In the genomic region with DNA sequence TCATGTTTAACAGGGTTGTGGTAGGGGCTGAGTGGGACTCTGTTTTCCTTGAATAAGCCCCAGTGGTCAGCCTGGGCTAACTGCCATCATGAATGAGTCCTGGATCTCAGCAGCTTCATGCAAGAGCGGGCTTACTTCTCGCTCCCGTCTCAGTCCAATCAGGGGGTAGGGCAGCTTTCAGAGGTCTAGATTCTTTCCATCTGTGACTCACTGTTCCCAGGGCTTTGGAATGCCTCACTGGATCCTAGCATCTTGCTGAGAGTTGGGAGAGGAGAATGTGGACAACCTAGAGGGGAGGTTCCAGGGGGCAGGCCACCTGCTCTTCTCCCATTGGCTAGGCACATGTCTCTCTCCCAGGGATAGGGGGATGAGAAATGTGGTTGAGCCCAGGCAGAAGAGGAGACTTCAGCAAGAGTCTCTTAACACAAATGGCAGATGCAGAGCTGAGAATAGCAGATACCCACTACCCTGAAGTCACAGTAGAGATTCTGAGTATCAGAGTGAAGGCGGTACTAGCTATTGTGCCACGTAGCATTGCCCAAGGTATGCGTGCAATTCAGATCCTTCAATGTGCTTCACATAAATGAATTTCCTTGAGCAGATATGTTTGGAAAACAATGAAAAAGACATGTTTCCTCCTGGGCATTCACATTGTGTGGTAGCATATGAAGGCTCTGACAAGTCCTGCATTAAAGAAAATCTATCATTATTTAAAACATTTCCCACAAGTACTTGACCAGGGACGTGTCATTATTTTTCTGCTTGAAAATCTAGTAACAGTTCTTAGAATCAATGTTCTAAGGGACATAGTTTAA, we compare ENCODE assay signal across 13 cellular contexts.
A peak's percentile ranks its signal among the peaks of the same experiment; 100 is the strongest.
DNase-seq lines count a peak whose midpoint lies in the region; ATAC-seq, FAIRE-seq and TF ChIP-seq lines count a peak whose summit lies in the region.
"Had no signal": no experiment of that assay in that cellular context is flagged by ENCODE, and none has a peak within 500 bp of the region (broad histone marks: within the 10 kb centered on the region; RNA-seq: fewer than 3 reads in every experiment).

No MANE protein-coding gene starts in this region.

- H4K20me1 ChIP-seq in astrocyte (ENCODE audit: insufficient read depth, low read length), result no peaks in the 10 kb centered on the region

- no peak overlapping the region for H3K27ac ChIP-seq in astrocyte (ENCODE audit: low read depth, low read length)
- H3K27ac ChIP-seq: A549 had no signal

- H3K36me3 ChIP-seq in astrocyte (ENCODE audit: insufficient read depth, low read length), result no peaks in the 10 kb centered on the region
- no peaks in the 10 kb centered on the region for H3K36me3 ChIP-seq in Caco-2 (ENCODE audit: control insufficient read depth, insufficient read depth, low read length)

- H3K27me3 ChIP-seq in astrocyte (ENCODE audit: insufficient read depth, low read length), result peaks cover 25% of the 10 kb centered on the region
- H3K27me3 ChIP-seq in Caco-2 (replicated peaks; ENCODE audit: control insufficient read depth, insufficient read depth, low read length), result no peaks in the 10 kb centered on the region; the same call in 1 of the 2 replicates

- H3K4me3 ChIP-seq in astrocyte (ENCODE audit: insufficient read depth, low read depth, low read length), result no peak overlapping the region
- H3K4me3 ChIP-seq in Caco-2 (ENCODE audit: low read depth, low read length), result no peak overlapping the region
- H3K4me3 ChIP-seq: A549 had no signal

- peaks cover 6% of the 10 kb centered on the region for H3K9me3 Mint-ChIP-seq in astrocyte (ENCODE audit: unreplicated experiment)
- H3K9me3 Mint-ChIP-seq in activated T-cell treated with anti-CD3 and anti-CD28 coated beads, Interleukin-2, amount 50 U/mL, for 4 hours, result no peaks in the 10 kb centered on the region
- peaks cover 3% of the 10 kb centered on the region for H3K9me3 Mint-ChIP-seq in Caco-2 (ENCODE audit: unreplicated experiment)
- peaks cover under 1% of the 10 kb centered on the region for H3K9me3 Mint-ChIP-seq in stimulated activated effector memory CD8-positive, alpha-beta T cell treated with anti-CD3 and anti-CD28 coated beads, Interleukin-12 subunit alpha, Interleukin-12 subunit beta, amount 100 ng/mL, for 72 hours
- H3K9me3 Mint-ChIP-seq: activated CD8-positive, alpha-beta T cell treated with anti-CD3 and anti-CD28 coated beads for 36 hours had no signal

- ATAC-seq in activated T-cell treated with anti-CD3 and anti-CD28 coated beads, Interleukin-2, amount 50 U/mL, for 4 hours, result no peak
- no peak for ATAC-seq in HG03469 (IDR thresholded peaks at IDR 0.05; ENCODE audit: unreplicated experiment)
- ATAC-seq in stimulated activated effector memory CD8-positive, alpha-beta T cell treated with anti-CD3 and anti-CD28 coated beads, Interleukin-12 subunit alpha, Interleukin-12 subunit beta, amount 100 ng/mL, for 72 hours, result no peak
- ATAC-seq: activated CD8-positive, alpha-beta T cell treated with anti-CD3 and anti-CD28 coated beads for 36 hours had no signal

- peaks cover under 1% of the 10 kb centered on the region for H3K36me3 Mint-ChIP-seq in astrocyte (ENCODE audit: low read depth, unreplicated experiment)
- no peaks in the 10 kb centered on the region for H3K36me3 Mint-ChIP-seq in activated T-cell treated with anti-CD3 and anti-CD28 coated beads, Interleukin-2, amount 50 U/mL, for 4 hours (ENCODE audit: insufficient read depth)
- H3K36me3 Mint-ChIP-seq in Caco-2 (ENCODE audit: insufficient read depth, unreplicated experiment), result no peaks in the 10 kb centered on the region
- H3K36me3 Mint-ChIP-seq in stimulated activated effector memory CD8-positive, alpha-beta T cell treated with anti-CD3 and anti-CD28 coated beads, Interleukin-12 subunit alpha, Interleukin-12 subunit beta, amount 100 ng/mL, for 72 hours, result no peaks in the 10 kb centered on the region
- H3K36me3 Mint-ChIP-seq: activated naive CD4-positive, alpha-beta T cell treated with anti-CD3 and anti-CD28 coated beads, Interleukin-2, amount 10 ng/mL, durations not matched to agents 7 days and 5 days had no signal

- CTCF ChIA-PET in Caco-2 (lab: Charles Lee), result no interaction called here

- H3K4me3 Mint-ChIP-seq in astrocyte (ENCODE audit: unreplicated experiment) (no peak overlapping the region), Caco-2 (ENCODE audit: unreplicated experiment) (no peak overlapping the region)
- H3K4me3 Mint-ChIP-seq in activated T-cell treated with anti-CD3 and anti-CD28 coated beads, Interleukin-2, amount 50 U/mL, for 4 hours, result no peak overlapping the region
- no peak overlapping the region for H3K4me3 Mint-ChIP-seq in stimulated activated effector memory CD8-positive, alpha-beta T cell treated with anti-CD3 and anti-CD28 coated beads, Interleukin-12 subunit alpha, Interleukin-12 subunit beta, amount 100 ng/mL, for 72 hours
- H3K4me3 Mint-ChIP-seq: activated CD8-positive, alpha-beta T cell treated with anti-CD3 and anti-CD28 coated beads for 36 hours; activated naive CD4-positive, alpha-beta T cell treated with anti-CD3 and anti-CD28 coated beads, Interleukin-2, amount 10 ng/mL, durations not matched to agents 7 days and 5 days had no signal

- TF ChIP-seq CTCF in astrocyte (IDR thresholded peaks at IDR 0.05; ENCODE audit: insufficient read depth, low read depth, low read length) (no peak), Caco-2 (IDR thresholded peaks at IDR 0.05; ENCODE audit: insufficient read depth in 1 of 2, low read depth in 1 of 2, low read length in 1 of 2, severe bottlenecking in 1 of 2, unreplicated experiment in 1 of 2) (no peak)

- POLR2A ChIA-PET in Caco-2 (lab: Charles Lee), result no interaction called here

- H3K27me3 Mint-ChIP-seq in astrocyte (ENCODE audit: low read depth, unreplicated experiment) (peaks cover 13% of the 10 kb centered on the region), Caco-2 (ENCODE audit: insufficient read depth, unreplicated experiment) (peaks cover 7% of the 10 kb centered on the region)
- peaks cover 11% of the 10 kb centered on the region for H3K27me3 Mint-ChIP-seq in activated T-cell treated with anti-CD3 and anti-CD28 coated beads, Interleukin-2, amount 50 U/mL, for 4 hours (ENCODE audit: low read depth)

- H3K79me2 ChIP-seq in astrocyte (ENCODE audit: insufficient read depth, low read length), result no peaks in the 10 kb centered on the region

- peaks cover 14% of the 10 kb centered on the region for H3K4me1 Mint-ChIP-seq in astrocyte (ENCODE audit: low read depth, unreplicated experiment)
- no peaks in the 10 kb centered on the region for H3K4me1 Mint-ChIP-seq in activated T-cell treated with anti-CD3 and anti-CD28 coated beads, Interleukin-2, amount 50 U/mL, for 4 hours (ENCODE audit: low read depth)
- H3K4me1 Mint-ChIP-seq in Caco-2 (ENCODE audit: low read depth, unreplicated experiment), result peaks cover 6% of the 10 kb centered on the region
- no peaks in the 10 kb centered on the region for H3K4me1 Mint-ChIP-seq in stimulated activated effector memory CD8-positive, alpha-beta T cell treated with anti-CD3 and anti-CD28 coated beads, Interleukin-12 subunit alpha, Interleukin-12 subunit beta, amount 100 ng/mL, for 72 hours
- H3K4me1 Mint-ChIP-seq: activated naive CD4-positive, alpha-beta T cell treated with anti-CD3 and anti-CD28 coated beads, Interleukin-2, amount 10 ng/mL, durations not matched to agents 7 days and 5 days had no signal

- no peak overlapping the region for H3K4me2 ChIP-seq in astrocyte (ENCODE audit: low read length)
- H3K4me2 ChIP-seq: A549 had no signal

- H3K9ac ChIP-seq in astrocyte (ENCODE audit: low read length), result no peak overlapping the region

- BruUV-seq in Caco-2 (replicated peaks; lab: Mats Ljungman, UMichigan), result no TSS peak

- H3K27ac Mint-ChIP-seq in astrocyte (ENCODE audit: unreplicated experiment) (peak overlapping the region; percentile 13), Caco-2 (ENCODE audit: unreplicated experiment) (no peak overlapping the region)
- no peak overlapping the region for H3K27ac Mint-ChIP-seq in stimulated activated effector memory CD8-positive, alpha-beta T cell treated with anti-CD3 and anti-CD28 coated beads, Interleukin-12 subunit alpha, Interleukin-12 subunit beta, amount 100 ng/mL, for 72 hours
- H3K27ac Mint-ChIP-seq: activated CD8-positive, alpha-beta T cell treated with anti-CD3 and anti-CD28 coated beads for 36 hours; activated naive CD4-positive, alpha-beta T cell treated with anti-CD3 and anti-CD28 coated beads, Interleukin-2, amount 10 ng/mL, durations not matched to agents 7 days and 5 days had no signal

- no peak overlapping the region for H2AFZ ChIP-seq in astrocyte (ENCODE audit: low read depth, low read length)

- H3K4me1 ChIP-seq in astrocyte (ENCODE audit: insufficient read depth, low read length) (no peaks in the 10 kb centered on the region), Caco-2 (no peaks in the 10 kb centered on the region)
- H3K4me1 ChIP-seq: A549 had no signal

- peak; percentile 47 for FAIRE-seq in astrocyte (lab: Jason Lieb, UNC)
- FAIRE-seq: A549 had no signal

- H3K9me3 ChIP-seq in astrocyte (ENCODE audit: insufficient read depth, low read depth, low read length) (no peaks in the 10 kb centered on the region), Caco-2 (no peaks in the 10 kb centered on the region)
- H3K9me3 ChIP-seq: A549 had no signal

- intact Hi-C loops in Caco-2 (cut with micrococcal nuclease; ENCODE audit: unreplicated experiment), result no loop called here

- DNase-seq in SKM-1 treated with dmso at 0.1 percent for 144 hours (lab: John Stamatoyannopoulos, UW; ENCODE audit: unreplicated experiment) (peak; percentile 13), SKM-1 (lab: John Stamatoyannopoulos, UW; ENCODE audit: unreplicated experiment) (no peak), astrocyte (ENCODE audit: low read depth) (peak; percentile 93), iPS-NIHi7 (ENCODE audit: extremely low spot score) (peak; percentile 26), Caco-2 (no peak)
- no peak for DNase-seq in activated T-cell treated with anti-CD3 and anti-CD28 coated beads, Interleukin-2, amount 50 U/mL, for 4 hours
- DNase-seq in stimulated activated effector memory CD8-positive, alpha-beta T cell treated with anti-CD3 and anti-CD28 coated beads, Interleukin-12 subunit alpha, Interleukin-12 subunit beta, amount 100 ng/mL, for 72 hours (ENCODE audit: low spot score in 2 of 2), result no peak
- DNase-seq: activated CD8-positive, alpha-beta T cell treated with anti-CD3 and anti-CD28 coated beads for 36 hours; activated naive CD4-positive, alpha-beta T cell treated with anti-CD3 and anti-CD28 coated beads, Interleukin-2, amount 10 ng/mL, durations not matched to agents 7 days and 5 days; NCI-H146; stimulated activated CD4-positive, alpha-beta T cell treated with anti-CD3 and anti-CD28 coated beads, Interleukin-15, amount 100 ng/mL, for 24 hours had no signal

Comparison
In these comparisons a context has a peak if more than half of its experiments do, and no peak if none do; other contexts are left out.
1. DNase-seq: peak in SKM-1 treated with dmso at 0.1 percent for 144 hours (single experiment), astrocyte (single experiment) and iPS-NIHi7 (single experiment); none in SKM-1 (single experiment), activated T-cell treated with anti-CD3 and anti-CD28 coated beads, Interleukin-2, amount 50 U/mL, for 4 hours (single experiment), Caco-2 (0 of 2) and stimulated activated effector memory CD8-positive, alpha-beta T cell treated with anti-CD3 and anti-CD28 coated beads, Interleukin-12 subunit alpha, Interleukin-12 subunit beta, amount 100 ng/mL, for 72 hours (0 of 2).